Comparison of ENCODE assay signal across 21 cellular contexts in the genomic region with DNA sequence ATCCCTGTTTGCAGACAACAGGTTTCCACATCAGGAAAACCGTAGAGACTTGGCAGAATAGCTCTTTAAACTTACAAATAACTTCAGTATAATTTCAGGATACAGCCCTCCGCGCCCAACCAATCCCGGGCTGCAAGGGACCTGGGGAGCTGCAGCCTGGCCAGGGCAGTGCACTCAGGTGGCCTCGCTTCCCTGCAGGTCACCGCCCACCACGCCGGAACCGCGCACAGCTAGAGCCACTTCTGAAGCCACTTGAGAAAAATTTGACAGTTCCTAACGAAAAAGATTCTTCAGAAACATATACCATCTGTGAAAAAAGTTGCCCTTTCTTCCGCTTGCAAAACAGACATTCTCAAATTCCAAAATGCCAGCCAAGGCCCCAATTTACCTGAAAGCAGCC.
"Had no signal": no experiment of that assay in that cellular context is flagged by ENCODE, and none has a peak within 500 bp of the region (broad histone marks: within the 10 kb centered on the region; RNA-seq: fewer than 3 reads in every experiment).

No MANE protein-coding gene starts in this region.

- ATAC-seq: HepG2, SK-N-SH treated with all-trans-retinoic acid at 6 μM for 48 hours had no signal

- FAIRE-seq: HepG2 had no signal

- H3K4me1 ChIP-seq: Peyer's patch, SJCRH30 had no signal

- H3K4me3 ChIP-seq: Peyer's patch, SJCRH30 had no signal

- H3K27me3 ChIP-seq: Peyer's patch, SJCRH30 had no signal

- H3K27ac ChIP-seq: Peyer's patch, SJCRH30 had no signal

- DNase-seq: IMR-90, Karpas-422, KG1, MM.1S, NCI-H1092 treated with DMSO at 0.1 percent for 48 hours, NCI-H1436, NCI-H187, NCI-H2029, NCI-H2081 treated with DMSO at 0.1 percent for 48 hours, NCI-H2171, NCI-H226, NCI-H446, NCI-H510A, NCI-H524 treated with DMSO at 0.1 percent for 48 hours, NCI-H69, NCI-H774, Peyer's patch, SHP77 treated with DMSO at 0.1 percent for 48 hours, SJCRH30 had no signal
